Comparison of ENCODE assay signal across 11 cellular contexts in the genomic region with DNA sequence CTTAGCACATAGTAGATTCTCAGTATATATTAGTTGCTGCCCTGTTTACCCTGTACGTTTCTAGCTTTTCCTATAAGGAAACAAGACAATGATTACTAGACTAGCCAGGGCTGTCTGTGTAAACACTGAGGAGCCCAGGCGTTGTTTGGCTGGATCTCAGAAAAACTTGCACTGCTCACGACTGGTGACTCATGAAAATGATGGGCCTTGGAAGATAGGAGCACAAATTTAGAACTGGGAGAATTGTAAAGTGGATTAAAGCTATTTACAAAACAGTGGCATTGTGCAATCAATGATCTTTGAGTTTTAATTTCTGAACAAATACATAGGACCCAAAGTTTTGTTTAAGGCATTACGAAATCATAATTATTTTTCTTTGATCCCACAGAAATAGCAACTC.
DNase-seq lines count a peak whose midpoint lies in the region; ATAC-seq, FAIRE-seq and TF ChIP-seq lines count a peak whose summit lies in the region.
"Had no signal": no experiment of that assay in that cellular context is flagged by ENCODE, and none has a peak within 500 bp of the region (broad histone marks: within the 10 kb centered on the region; RNA-seq: fewer than 3 reads in every experiment).

No MANE protein-coding gene starts in this region.

- 24 to 29% methylated on average over 4 of the region's 4 CpGs for WGBS in pancreas, 2 donors

- H3K27ac ChIP-seq in RWPE1 (peak overlapping the region; percentile 59), pancreas (no peak overlapping the region)
- H3K27ac ChIP-seq: SJSA1 had no signal

- peak; percentile 79 for DNase-seq in AG20443 (ENCODE audit: low spot score)
- DNase-seq in RWPE1 (ENCODE audit: low spot score) = peak; percentile 68
- DNase-seq in fibroblast of villous mesenchyme (ENCODE audit: low read depth) = peak; percentile 96
- DNase-seq in pancreas = peak in 2 of 6 donors; percentile 10 to 17
- no peak for DNase-seq in G401 (ENCODE audit: low spot score)
- DNase-seq in glutamatergic neuron = no peak
- no peak for DNase-seq in NCI-H82 (lab: John Stamatoyannopoulos, UW)
- DNase-seq: activated gamma-delta T cell treated with Interleukin-2 at 50 U/mL for 16 hours, DMS153 had no signal

- H3K36me3 ChIP-seq in pancreas = no peaks in the 10 kb centered on the region
- H3K36me3 ChIP-seq: SJSA1 had no signal

- H3K27me3 ChIP-seq in pancreas = no peaks in the 10 kb centered on the region
- H3K27me3 ChIP-seq: SJSA1 had no signal

- H3K9me3 Mint-ChIP-seq in glutamatergic neuron (ENCODE audit: unreplicated experiment) = no peaks in the 10 kb centered on the region

- FAIRE-seq in pancreas (lab: Jason Lieb, UNC) = no peak

- POLR2A ChIA-PET in RWPE1 (lab: Yijun Ruan, JAX; ENCODE audit: low non-redundant PET) = no interaction called here

- no peaks in the 10 kb centered on the region for H3K36me3 Mint-ChIP-seq in glutamatergic neuron (ENCODE audit: unreplicated experiment)

- H3K4me3 ChIP-seq in fibroblast of villous mesenchyme (ENCODE audit: low read depth, low read length) (no peak overlapping the region), pancreas (no peak overlapping the region)
- H3K4me3 ChIP-seq: SJSA1 had no signal

- no peak overlapping the region for H3K4me3 Mint-ChIP-seq in glutamatergic neuron (ENCODE audit: unreplicated experiment)

- H3K4me1 ChIP-seq in pancreas = no peaks in the 10 kb centered on the region
- H3K4me1 ChIP-seq: SJSA1 had no signal

- no peaks in the 10 kb centered on the region for H3K9me3 ChIP-seq in pancreas
- H3K9me3 ChIP-seq: SJSA1 had no signal

- CTCF ChIA-PET in RWPE1 (lab: Yijun Ruan, JAX) = interaction anchor here (0.6 to 1.0 kb wide), 3 partner anchors 28 to 193 kb away, joined by 3 read pairs; no protein-coding TSS in a partner anchor

- in situ Hi-C loops in G401 (cut with HindIII; ENCODE audit: low sequenced_read_pairs) = no loop called here

- no peak for TF ChIP-seq CTCF in RWPE1 (conservative IDR thresholded peaks at IDR 0.05; ENCODE audit: low read depth)
- no peak for TF ChIP-seq CTCF in fibroblast of villous mesenchyme (IDR thresholded peaks at IDR 0.05; ENCODE audit: insufficient read depth, low read depth, low read length)
- TF ChIP-seq CTCF in pancreas (IDR thresholded peaks at IDR 0.05) = no peak
- no peak for TF ChIP-seq CTCF in glutamatergic neuron (IDR thresholded peaks at IDR 0.05; ENCODE audit: partially characterized antibody, unreplicated experiment)

- ATAC-seq in pancreas (peak in 3 of 4 donors; percentile 64 to 81 (median 64)), HG03342 (IDR thresholded peaks at IDR 0.05; ENCODE audit: unreplicated experiment) (no peak)

- no peak overlapping the region for H3K27ac Mint-ChIP-seq in glutamatergic neuron (ENCODE audit: unreplicated experiment)

- H3K4me1 Mint-ChIP-seq in glutamatergic neuron (ENCODE audit: low read depth, unreplicated experiment) = peaks cover 7% of the 10 kb centered on the region

- no peaks in the 10 kb centered on the region for H3K27me3 Mint-ChIP-seq in glutamatergic neuron (ENCODE audit: unreplicated experiment)

- intact Hi-C loops in pancreas (cut with DNase I) = no loop called here

Comparison
In these comparisons a context has a peak if more than half of its experiments do, and no peak if none do; other contexts are left out.
1. DNase-seq: peak in AG20443 (single experiment), RWPE1 (single experiment) and fibroblast of villous mesenchyme (single experiment); none in G401 (single experiment), glutamatergic neuron (single experiment) and NCI-H82 (single experiment).